ENCODE assay signal across 8 cellular contexts in the genomic region with DNA sequence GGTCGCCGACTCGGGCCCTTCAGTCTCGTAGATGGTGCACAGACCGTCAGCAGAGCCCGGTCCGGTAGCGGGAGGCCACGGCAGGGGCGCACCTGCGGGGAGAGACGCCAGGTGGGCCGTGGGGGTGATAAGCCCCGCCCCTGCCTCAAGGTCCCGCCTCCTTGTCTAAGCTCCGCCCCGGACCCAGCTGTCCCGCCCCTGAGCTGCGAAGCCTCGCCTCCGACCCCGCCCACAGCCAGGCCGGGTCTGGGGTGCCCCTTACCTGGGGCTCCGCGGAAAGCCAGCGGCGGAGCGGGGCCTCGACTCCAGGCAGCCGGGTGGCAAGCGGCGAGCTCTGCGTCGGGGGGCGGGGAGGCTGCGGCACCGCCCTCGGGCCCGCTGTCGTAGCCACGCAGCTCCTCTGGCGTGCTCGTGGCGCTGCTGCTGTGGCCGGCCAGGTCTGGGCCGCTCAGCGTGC. TPM values are rescaled to one million over a fixed set of nuclear protein-coding genes. Genes with fewer than 3 reads are reported as not detected.
DNase-seq lines count a peak whose midpoint lies in the region; ATAC-seq and TF ChIP-seq lines count a peak whose summit lies in the region.

No MANE protein-coding gene starts in this region.

- ATAC-seq in HCT116 = peak; percentile 55
- ATAC-seq in thoracic aorta (ENCODE audit: insufficient number of reproducible peaks, low FRiP score, low read depth) = no peak

- H2AFZ ChIP-seq in HCT116 (ENCODE audit: low read depth, low read length, poor library complexity, severe bottlenecking) = no peak overlapping the region
- no peak overlapping the region for H2AFZ ChIP-seq in neural progenitor cell (replicated peaks)

- H3K27ac ChIP-seq in HCT116 (ENCODE audit: low read depth, low read length) (peak overlapping the region; percentile 86), esophagus (ENCODE audit: low read depth in 2 of 2, low read length in 1 of 2) (peak overlapping the region; percentile 73 to 81), neural progenitor cell (no peak overlapping the region), thoracic aorta (no peak overlapping the region)

- peaks cover 26 to 71% of the 10 kb centered on the region in 2 experiments for H3K4me1 ChIP-seq in HCT116 (ENCODE audit: control insufficient read depth in 1 of 2, insufficient read depth in 2 of 2, low read length in 2 of 2)
- peaks cover 11 to 27% of the 10 kb centered on the region in 2 donors for H3K4me1 ChIP-seq in esophagus (ENCODE audit: control insufficient read depth in 2 of 2, insufficient read depth in 2 of 2, low read length in 1 of 2)
- peaks cover 7% of the 10 kb centered on the region for H3K4me1 ChIP-seq in neural progenitor cell
- H3K4me1 ChIP-seq in thoracic aorta (ENCODE audit: control insufficient read depth in 1 of 2, low read depth in 2 of 2) = peaks cover 21 to 40% of the 10 kb centered on the region in 2 donors

- peaks cover 3% of the 10 kb centered on the region for H3K36me3 Mint-ChIP-seq in neural progenitor cell

- POLR2A ChIA-PET in HCT116 (lab: Charles Lee) = interaction anchor here (1.0 to 2.2 kb wide), 9 partner anchors 16 to 51 kb away, joined by 3 to 33 read pairs (median 4); a partner anchor contains a TSS

- no peaks in the 10 kb centered on the region for H3K36me3 ChIP-seq in HCT116 (ENCODE audit: control insufficient read depth in 1 of 2, insufficient read depth in 2 of 2, low read length in 2 of 2)
- H3K36me3 ChIP-seq in esophagus (ENCODE audit: control insufficient read depth in 2 of 2, insufficient read depth in 2 of 2, low read length in 1 of 2) = no peaks in the 10 kb centered on the region
- H3K36me3 ChIP-seq in neural progenitor cell = no peaks in the 10 kb centered on the region
- no peaks in the 10 kb centered on the region for H3K36me3 ChIP-seq in thoracic aorta

- peak overlapping the region; percentile 85 for H3K4me2 ChIP-seq in HCT116 (ENCODE audit: low read length)
- peak overlapping the region; percentile 67 for H3K4me2 ChIP-seq in neural progenitor cell

- H3K9me3 ChIP-seq in HCT116 (ENCODE audit: control insufficient read depth in 1 of 2, insufficient read depth in 1 of 2, low read depth in 1 of 2, low read length in 2 of 2) (no peaks in the 10 kb centered on the region), esophagus (ENCODE audit: control insufficient read depth in 2 of 2, insufficient read depth in 1 of 2, low read depth in 1 of 2, low read length in 1 of 2) (peaks cover 0 to 7% of the 10 kb centered on the region in 2 donors), neural progenitor cell (ENCODE audit: low read depth) (no peaks in the 10 kb centered on the region), thoracic aorta (no peaks in the 10 kb centered on the region)

- 3 to 8% methylated on average over 42 to 47 of the region's 47 CpGs for WGBS in esophagus, 2 donors

- BruUV-seq in HCT116 (replicated peaks; lab: Mats Ljungman, UMichigan) = no TSS peak

- no peaks in the 10 kb centered on the region for H3K9me3 Mint-ChIP-seq in neural progenitor cell

- H4K20me1 ChIP-seq in HCT116 (ENCODE audit: insufficient read depth) (no peaks in the 10 kb centered on the region), neural progenitor cell (ENCODE audit: low read depth) (peaks cover 52% of the 10 kb centered on the region)

- TF ChIP-seq POLR2A in HCT116 (IDR thresholded peaks at IDR 0.05; ENCODE audit: borderline replicate concordance, extremely low read depth, insufficient read depth, insufficient read length) = no peak

- CTCF ChIA-PET in HCT116 (lab: Charles Lee) = interaction anchor here (0.6 to 2.2 kb wide), 25 partner anchors 8 to 767 kb away, joined by 3 to 41 read pairs (median 6); a partner anchor contains a TSS

- no peak for TF ChIP-seq RAD21 in HCT116 (IDR thresholded peaks at IDR 0.05; ENCODE audit: low read depth)

- H3F3A ChIP-seq in neural progenitor cell (ENCODE audit: low read depth) = peaks cover 54% of the 10 kb centered on the region

- H3K4me3 ChIP-seq in HCT116 (replicated peaks in 1 of 2; ENCODE audit: low read depth in 1 of 2, low read length in 2 of 2) (peak overlapping the region; percentile 39 to 58), esophagus (ENCODE audit: low read depth in 1 of 2, low read length in 2 of 2) (peak overlapping the region; percentile 41 to 46), neural progenitor cell (peak overlapping the region; percentile 31), thoracic aorta (peak overlapping the region; percentile 69)

- H3K27me3 ChIP-seq in HCT116 (ENCODE audit: insufficient read depth, low read length) = no peaks in the 10 kb centered on the region
- H3K27me3 ChIP-seq in esophagus (ENCODE audit: control insufficient read depth in 1 of 2, insufficient read depth in 2 of 2, low read length in 2 of 2) = peaks cover 0 to 17% of the 10 kb centered on the region in 2 donors
- peaks cover 42% of the 10 kb centered on the region for H3K27me3 ChIP-seq in neural progenitor cell
- peaks cover 6% of the 10 kb centered on the region for H3K27me3 ChIP-seq in thoracic aorta (replicated peaks; ENCODE audit: insufficient read depth)

- peaks cover 29% of the 10 kb centered on the region for H3K27me3 Mint-ChIP-seq in neural progenitor cell (ENCODE audit: insufficient read depth, low read depth)

- no peak overlapping the region for H3K4me3 Mint-ChIP-seq in neural progenitor cell

- RAD21 ChIA-PET in HCT116 (lab: Charles Lee; ENCODE audit: low non-redundant PET in 1 of 2, low total read pairs in 2 of 2, uncharacterized antibody in 2 of 2, unreplicated experiment in 2 of 2) = interaction anchor here (1.6 to 1.8 kb wide), 3 partner anchors 16 to 301 kb away, joined by 3 to 7 read pairs (median 5); a partner anchor contains a TSS

- intact Hi-C loops in HCT116 (cut with micrococcal nuclease) = no loop called here

- H3K9ac ChIP-seq in HCT116 (ENCODE audit: low read length) = peak overlapping the region; percentile 61
- H3K9ac ChIP-seq in neural progenitor cell = no peak overlapping the region

- peak; percentile 55 for DNase-seq in EL
- no peak for DNase-seq in HCT116 (ENCODE audit: low read depth, low spot score)
- DNase-seq in NCI-H1105 (lab: John Stamatoyannopoulos, UW) = peak; percentile 43
- DNase-seq in activated CD8-positive, alpha-beta memory T cell treated with anti-CD3 and anti-CD28 coated beads, Interleukin-2, amount 50 U/mL, for 24 hours (ENCODE audit: extremely low read depth) = peak; percentile 21
- peak; percentile 72 for DNase-seq in neural progenitor cell (ENCODE audit: low spot score)
- no peak for DNase-seq in thoracic aorta (ENCODE audit: low spot score)
- no peak for DNase-seq in COR-L47 (lab: John Stamatoyannopoulos, UW)

- no peak for TF ChIP-seq CTCF in HCT116 (IDR thresholded peaks at IDR 0.05 in 2 of 3, conservative IDR thresholded peaks at IDR 0.05 in 1 of 3; ENCODE audit: borderline replicate concordance in 1 of 3, insufficient read depth in 1 of 3, low read depth in 2 of 3, low read length in 2 of 3)
- peak; percentile 7 for TF ChIP-seq CTCF in neural progenitor cell (IDR thresholded peaks at IDR 0.05)
- TF ChIP-seq CTCF in thoracic aorta (IDR thresholded peaks at IDR 0.05) = no peak

- H3K4me1 Mint-ChIP-seq in neural progenitor cell = peaks cover 37% of the 10 kb centered on the region

- no peak overlapping the region for H3K27ac Mint-ChIP-seq in neural progenitor cell

- no peaks in the 10 kb centered on the region for H3K9me2 ChIP-seq in HCT116 (ENCODE audit: insufficient read depth)

- H3K79me2 ChIP-seq in HCT116 (ENCODE audit: insufficient read depth, low read length) (no peaks in the 10 kb centered on the region), neural progenitor cell (ENCODE audit: low read depth) (no peaks in the 10 kb centered on the region)

TF ChIP-seq in HCT116, 20 proteins besides CTCF, POLR2A, EP300 and RAD21:
- TF ChIP-seq SRF (IDR thresholded peaks at IDR 0.05; ENCODE audit: low read depth) (no peak), CBX3 (IDR thresholded peaks at IDR 0.05; ENCODE audit: low read depth) (no peak), ZFX (IDR thresholded peaks at IDR 0.05) (0 out of 2 replicates have a peak, but pooled peaks have one; percentile 13), CEBPB (IDR thresholded peaks at IDR 0.05; ENCODE audit: low read depth) (no peak), POLR2AphosphoS5 (IDR thresholded peaks at IDR 0.05; ENCODE audit: low read depth, low read length) (peak; percentile 7; the same call in 1 of the 2 replicates)

RNA-seq across cellular contexts. Expression of a gene that starts 4.7 kb away (rescaled TPM):
- 7.5 TPM for total RNA-seq in HCT116 (2021; ENCODE audit: unreplicated experiment)
- 5.2 and 6.0 TPM in 2 replicates for polyA plus RNA-seq in HCT116 (2012)
- under 1 TPM; 0.14 to 0.16 TPM for polyA plus RNA-seq in esophagus
- 0.07 and 2.8 TPM in 2 replicates for total RNA-seq in neural progenitor cell (ENCODE audit: low replicate concordance)
- total RNA-seq in thoracic aorta = not detected

RNA-seq across cellular contexts. Expression of a gene that starts 18.8 kb away (rescaled TPM):
- 18.1 TPM for total RNA-seq in HCT116 (2021; ENCODE audit: unreplicated experiment)
- polyA plus RNA-seq in HCT116 (2012) = 11.8 and 13.0 TPM in 2 replicates
- 1 to 10 TPM; 3.3 to 4.7 TPM for polyA plus RNA-seq in esophagus
- total RNA-seq in neural progenitor cell (ENCODE audit: low replicate concordance) = 0.65 and 1.2 TPM in 2 replicates
- total RNA-seq in thoracic aorta = under 1 TPM in 1 of 2 donors, not detected in 1; 0.14 TPM

RNA-seq across cellular contexts. Expression of a gene that starts 34.2 kb away (rescaled TPM):
- total RNA-seq in HCT116 (2021; ENCODE audit: unreplicated experiment) (59.1 TPM), neural progenitor cell (ENCODE audit: low replicate concordance) (14.4 and 20.7 TPM in 2 replicates), thoracic aorta (10 to 100 TPM; 15.2 to 16.9 TPM)
- 36.4 and 43.1 TPM in 2 replicates for polyA plus RNA-seq in HCT116 (2012)
- polyA plus RNA-seq in esophagus = 10 to 100 TPM; 12.8 to 35.1 TPM

RNA-seq across cellular contexts. Expression of a gene that starts 39.5 kb away (rescaled TPM):
- 15.0 TPM for total RNA-seq in HCT116 (2021; ENCODE audit: unreplicated experiment)
- 17.1 and 21.0 TPM in 2 replicates for polyA plus RNA-seq in HCT116 (2012)
- polyA plus RNA-seq in esophagus = 1 to 10 TPM; 8.5 to 8.8 TPM
- 4.1 and 13.5 TPM in 2 replicates for total RNA-seq in neural progenitor cell (ENCODE audit: low replicate concordance)
- total RNA-seq in thoracic aorta = 10 to 100 TPM; 12.1 to 16.8 TPM

RNA-seq across cellular contexts. Expression of a gene that starts 45.1 kb away (rescaled TPM):
- total RNA-seq in HCT116 (2021; ENCODE audit: unreplicated experiment) = 30.9 TPM
- polyA plus RNA-seq in HCT116 (2012) = 37.9 and 39.2 TPM in 2 replicates
- polyA plus RNA-seq in esophagus = under 1 TPM in 1 of 2 donors, not detected in 1; 0.08 TPM
- 0.99 and 1.8 TPM in 2 replicates for total RNA-seq in neural progenitor cell (ENCODE audit: low replicate concordance)
- not detected for total RNA-seq in thoracic aorta

Comparison
In these comparisons a context has a peak if more than half of its experiments do, and no peak if none do; other contexts are left out.
1. DNase-seq: peak in EL (single experiment), NCI-H1105 (single experiment), activated CD8-positive, alpha-beta memory T cell treated with anti-CD3 and anti-CD28 coated beads, Interleukin-2, amount 50 U/mL, for 24 hours (single experiment) and neural progenitor cell (single experiment); none in HCT116 (single experiment), thoracic aorta (single experiment) and COR-L47 (single experiment).
2. H3K27ac ChIP-seq: peak in HCT116 (single experiment) and esophagus (2 of 2); none in neural progenitor cell (single experiment) and thoracic aorta (0 of 2).
3. Peak in every context shown above with its lines, with median percentiles within 50 percentile points of each other: H3K4me3 ChIP-seq.